3 cellular contexts compared by ENCODE assay signal in the genomic region with DNA sequence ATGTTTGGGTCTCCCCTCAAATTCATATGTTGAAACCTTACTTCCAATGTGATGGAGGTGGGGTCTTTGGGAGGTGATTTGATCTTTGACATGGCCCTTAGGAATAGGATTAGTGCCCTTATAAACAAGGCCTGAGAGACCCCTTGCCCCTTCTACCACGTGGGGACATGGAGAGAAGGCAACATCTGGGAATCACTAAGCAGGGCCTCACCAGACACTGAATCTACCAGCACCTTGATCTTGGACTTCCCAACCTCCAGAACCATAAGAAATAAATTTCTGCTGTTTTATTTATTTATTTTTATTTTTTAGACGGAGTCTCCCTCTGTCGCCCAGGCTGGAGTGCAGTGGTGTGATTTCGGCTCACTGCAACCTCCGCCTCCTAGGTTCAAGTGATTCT.
TF ChIP-seq lines count a peak whose summit lies in the region.

No MANE protein-coding gene starts in this region.

TF ChIP-seq in HepG2, 621 proteins besides CTCF, POLR2A, EP300 and RAD21:
- TF ChIP-seq SALL2 (CRISPR knock-in tag; IDR thresholded peaks at IDR 0.05) (no peak), ZNF564 (CRISPR knock-in tag; IDR thresholded peaks at IDR 0.05) (peak; percentile 96; the same call in 1 of the 2 replicates)

TF ChIP-seq in A549, 52 proteins besides CTCF, POLR2A, EP300 and RAD21:
- TF ChIP-seq KDM5A (IDR thresholded peaks at IDR 0.05) (no peak), SREBF2 (IDR thresholded peaks at IDR 0.05) (no peak), NFE2L2 (conservative IDR thresholded peaks at IDR 0.05; ENCODE audit: low read length) (no peak), CHD2 (IDR thresholded peaks at IDR 0.05; ENCODE audit: low read length, partially characterized antibody) (no peak), PHF8 (IDR thresholded peaks at IDR 0.05; ENCODE audit: borderline replicate concordance, low read depth) (no peak), POLR2AphosphoS2 (conservative IDR thresholded peaks at IDR 0.05; ENCODE audit: low read length) (no peak), RCOR1 (IDR thresholded peaks at IDR 0.05; ENCODE audit: low read depth, low read length) (no peak), HEYL (CRISPR knock-in tag; IDR thresholded peaks at IDR 0.05) (no peak), HOXB5 (CRISPR knock-in tag; IDR thresholded peaks at IDR 0.05) (no peak), NPAS2 (CRISPR knock-in tag; IDR thresholded peaks at IDR 0.05; ENCODE audit: borderline replicate concordance) (no peak), MYC (IDR thresholded peaks at IDR 0.05; ENCODE audit: borderline replicate concordance, low read length) (no peak), KDM1A (IDR thresholded peaks at IDR 0.05; ENCODE audit: low read depth) (no peak)
- TF ChIP-seq, protein P1, sequence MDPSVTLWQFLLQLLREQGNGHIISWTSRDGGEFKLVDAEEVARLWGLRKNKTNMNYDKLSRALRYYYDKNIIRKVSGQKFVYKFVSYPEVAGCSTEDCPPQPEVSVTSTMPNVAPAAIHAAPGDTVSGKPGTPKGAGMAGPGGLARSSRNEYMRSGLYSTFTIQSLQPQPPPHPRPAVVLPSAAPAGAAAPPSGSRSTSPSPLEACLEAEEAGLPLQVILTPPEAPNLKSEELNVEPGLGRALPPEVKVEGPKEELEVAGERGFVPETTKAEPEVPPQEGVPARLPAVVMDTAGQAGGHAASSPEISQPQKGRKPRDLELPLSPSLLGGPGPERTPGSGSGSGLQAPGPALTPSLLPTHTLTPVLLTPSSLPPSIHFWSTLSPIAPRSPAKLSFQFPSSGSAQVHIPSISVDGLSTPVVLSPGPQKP (IDR thresholded peaks at IDR 0.05; ENCODE audit: low read depth, low read length), result no peak
- TF ChIP-seq, protein P2, sequence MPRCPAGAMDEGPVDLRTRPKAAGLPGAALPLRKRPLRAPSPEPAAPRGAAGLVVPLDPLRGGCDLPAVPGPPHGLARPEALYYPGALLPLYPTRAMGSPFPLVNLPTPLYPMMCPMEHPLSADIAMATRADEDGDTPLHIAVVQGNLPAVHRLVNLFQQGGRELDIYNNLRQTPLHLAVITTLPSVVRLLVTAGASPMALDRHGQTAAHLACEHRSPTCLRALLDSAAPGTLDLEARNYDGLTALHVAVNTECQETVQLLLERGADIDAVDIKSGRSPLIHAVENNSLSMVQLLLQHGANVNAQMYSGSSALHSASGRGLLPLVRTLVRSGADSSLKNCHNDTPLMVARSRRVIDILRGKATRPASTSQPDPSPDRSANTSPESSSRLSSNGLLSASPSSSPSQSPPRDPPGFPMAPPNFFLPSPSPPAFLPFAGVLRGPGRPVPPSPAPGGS (IDR thresholded peaks at IDR 0.05), result no peak
- TF ChIP-seq, protein P3, sequence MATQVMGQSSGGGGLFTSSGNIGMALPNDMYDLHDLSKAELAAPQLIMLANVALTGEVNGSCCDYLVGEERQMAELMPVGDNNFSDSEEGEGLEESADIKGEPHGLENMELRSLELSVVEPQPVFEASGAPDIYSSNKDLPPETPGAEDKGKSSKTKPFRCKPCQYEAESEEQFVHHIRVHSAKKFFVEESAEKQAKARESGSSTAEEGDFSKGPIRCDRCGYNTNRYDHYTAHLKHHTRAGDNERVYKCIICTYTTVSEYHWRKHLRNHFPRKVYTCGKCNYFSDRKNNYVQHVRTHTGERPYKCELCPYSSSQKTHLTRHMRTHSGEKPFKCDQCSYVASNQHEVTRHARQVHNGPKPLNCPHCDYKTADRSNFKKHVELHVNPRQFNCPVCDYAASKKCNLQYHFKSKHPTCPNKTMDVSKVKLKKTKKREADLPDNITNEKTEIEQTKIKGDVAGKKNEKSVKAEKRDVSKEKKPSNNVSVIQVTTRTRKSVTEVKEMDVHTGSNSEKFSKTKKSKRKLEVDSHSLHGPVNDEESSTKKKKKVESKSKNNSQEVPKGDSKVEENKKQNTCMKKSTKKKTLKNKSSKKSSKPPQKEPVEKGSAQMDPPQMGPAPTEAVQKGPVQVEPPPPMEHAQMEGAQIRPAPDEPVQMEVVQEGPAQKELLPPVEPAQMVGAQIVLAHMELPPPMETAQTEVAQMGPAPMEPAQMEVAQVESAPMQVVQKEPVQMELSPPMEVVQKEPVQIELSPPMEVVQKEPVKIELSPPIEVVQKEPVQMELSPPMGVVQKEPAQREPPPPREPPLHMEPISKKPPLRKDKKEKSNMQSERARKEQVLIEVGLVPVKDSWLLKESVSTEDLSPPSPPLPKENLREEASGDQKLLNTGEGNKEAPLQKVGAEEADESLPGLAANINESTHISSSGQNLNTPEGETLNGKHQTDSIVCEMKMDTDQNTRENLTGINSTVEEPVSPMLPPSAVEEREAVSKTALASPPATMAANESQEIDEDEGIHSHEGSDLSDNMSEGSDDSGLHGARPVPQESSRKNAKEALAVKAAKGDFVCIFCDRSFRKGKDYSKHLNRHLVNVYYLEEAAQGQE (IDR thresholded peaks at IDR 0.05), result no peak
- TF ChIP-seq, protein P4, sequence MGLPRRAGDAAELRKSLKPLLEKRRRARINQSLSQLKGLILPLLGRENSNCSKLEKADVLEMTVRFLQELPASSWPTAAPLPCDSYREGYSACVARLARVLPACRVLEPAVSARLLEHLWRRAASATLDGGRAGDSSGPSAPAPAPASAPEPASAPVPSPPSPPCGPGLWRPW (IDR thresholded peaks at IDR 0.05), result no peak

TF ChIP-seq in K562, 482 proteins besides CTCF, POLR2A, EP300 and RAD21:
- TF ChIP-seq, protein P5, sequence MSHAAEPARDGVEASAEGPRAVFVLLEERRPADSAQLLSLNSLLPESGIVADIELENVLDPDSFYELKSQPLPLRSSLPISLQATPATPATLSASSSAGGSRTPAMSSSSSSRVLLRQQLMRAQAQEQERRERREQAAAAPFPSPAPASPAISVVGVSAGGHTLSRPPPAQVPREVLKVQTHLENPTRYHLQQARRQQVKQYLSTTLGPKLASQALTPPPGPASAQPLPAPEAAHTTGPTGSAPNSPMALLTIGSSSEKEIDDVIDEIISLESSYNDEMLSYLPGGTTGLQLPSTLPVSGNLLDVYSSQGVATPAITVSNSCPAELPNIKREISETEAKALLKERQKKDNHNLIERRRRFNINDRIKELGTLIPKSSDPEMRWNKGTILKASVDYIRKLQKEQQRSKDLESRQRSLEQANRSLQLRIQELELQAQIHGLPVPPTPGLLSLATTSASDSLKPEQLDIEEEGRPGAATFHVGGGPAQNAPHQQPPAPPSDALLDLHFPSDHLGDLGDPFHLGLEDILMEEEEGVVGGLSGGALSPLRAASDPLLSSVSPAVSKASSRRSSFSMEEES (CRISPR knock-in tag; IDR thresholded peaks at IDR 0.05), result no peak
- no peak for TF ChIP-seq ELF4 (CRISPR knock-in tag; IDR thresholded peaks at IDR 0.05)
- no peak for TF ChIP-seq KDM4B (IDR thresholded peaks at IDR 0.05; ENCODE audit: borderline replicate concordance in 2 of 2, low read depth in 1 of 2)
- no peak for TF ChIP-seq KLF13 (tag; IDR thresholded peaks at IDR 0.05; ENCODE audit: borderline replicate concordance, low read depth)
- no peak for TF ChIP-seq PCBP1 (IDR thresholded peaks at IDR 0.05; ENCODE audit: low read depth, low read length, poor library complexity, severe bottlenecking)
